In genomic region chr9:136109351-136110081, GRCh38 we compare ENCODE assay signal across 8 cellular contexts. TPM values are rescaled to one million over a fixed set of nuclear protein-coding genes. Genes with fewer than 3 reads are reported as not detected.
DNase-seq lines count a peak whose midpoint lies in the region; ATAC-seq and TF ChIP-seq lines count a peak whose summit lies in the region.

No MANE protein-coding gene starts in this region.

- peak overlapping the region; percentile 72; the same call in 1 of the 2 replicates for H2AFZ ChIP-seq in GM23338
- H2AFZ ChIP-seq in Karpas-422 (ENCODE audit: low read length), result no peak overlapping the region
- H2AFZ ChIP-seq in neural cell (ENCODE audit: low read depth, low read length), result no peak overlapping the region

- H3K27ac ChIP-seq in GM23338 (ENCODE audit: low read depth), result peak overlapping the region; percentile 76
- no peak overlapping the region for H3K27ac ChIP-seq in Karpas-422 (ENCODE audit: low read length)
- no peak overlapping the region for H3K27ac ChIP-seq in neural cell (ENCODE audit: low read length)

- no peak overlapping the region for H3K9ac ChIP-seq in Karpas-422 (ENCODE audit: low read length)
- peak overlapping the region; percentile 45 for H3K9ac ChIP-seq in neural cell (ENCODE audit: low read length)

- H3K27ac Mint-ChIP-seq in GM23338, result peak overlapping the region; percentile 78; the same call in 1 of the 2 replicates
- H3K27ac Mint-ChIP-seq in activated T-helper 17 cell treated with anti-CD3 and anti-CD28 coated beads, Interleukin-2, amount 50 U/mL, for 72 hours, result peak overlapping the region; percentile 85
- H3K27ac Mint-ChIP-seq in stimulated activated naive CD8-positive, alpha-beta T cell treated with anti-CD3 and anti-CD28 coated beads, Interleukin-15, amount 100 ng/mL, for 72 hours, result peak overlapping the region; percentile 82 to 96

- no peak for TF ChIP-seq RAD21 in neural cell (conservative IDR thresholded peaks at IDR 0.05)

- H3K9me3 ChIP-seq in Karpas-422 (ENCODE audit: low read length) (no peaks in the 10 kb centered on the region), neural cell (ENCODE audit: low read length) (no peaks in the 10 kb centered on the region)

- H3K4me1 Mint-ChIP-seq in GM23338, result peaks cover 48% of the 10 kb centered on the region
- H3K4me1 Mint-ChIP-seq in activated T-helper 17 cell treated with anti-CD3 and anti-CD28 coated beads, Interleukin-2, amount 50 U/mL, for 72 hours, result peaks cover 17% of the 10 kb centered on the region
- H3K4me1 Mint-ChIP-seq in stimulated activated naive CD8-positive, alpha-beta T cell treated with anti-CD3 and anti-CD28 coated beads, Interleukin-15, amount 100 ng/mL, for 72 hours, result peaks cover 96% of the 10 kb centered on the region

- H3F3A ChIP-seq in GM23338 (replicated peaks; ENCODE audit: low read depth) (0 out of 2 replicates have a peak, but pooled peaks cover 16% of the 10 kb centered on the region), neural cell (ENCODE audit: insufficient read depth, low read length, poor library complexity, severe bottlenecking) (no peaks in the 10 kb centered on the region)

- no peaks in the 10 kb centered on the region for H3K27me3 ChIP-seq in GM23338 (ENCODE audit: insufficient read depth)
- H3K27me3 ChIP-seq in Karpas-422 (ENCODE audit: low read length), result no peaks in the 10 kb centered on the region
- no peaks in the 10 kb centered on the region for H3K27me3 ChIP-seq in neural cell (ENCODE audit: insufficient read depth, low read depth, low read length)

- H3K4me1 ChIP-seq in GM23338 (ENCODE audit: insufficient read depth) (peaks cover 41% of the 10 kb centered on the region), Karpas-422 (ENCODE audit: low read length) (peaks cover 21% of the 10 kb centered on the region)

- ATAC-seq in GM23338, result peak; percentile 73
- peak; percentile 92 for ATAC-seq in activated T-helper 17 cell treated with anti-CD3 and anti-CD28 coated beads, Interleukin-2, amount 50 U/mL, for 72 hours (replicated peaks)
- ATAC-seq in stimulated activated naive CD8-positive, alpha-beta T cell treated with anti-CD3 and anti-CD28 coated beads, Interleukin-15, amount 100 ng/mL, for 72 hours, result peak; percentile 93

- no peaks in the 10 kb centered on the region for H3K79me2 ChIP-seq in GM23338 (replicated peaks; ENCODE audit: insufficient read depth)
- H3K79me2 ChIP-seq in Karpas-422 (ENCODE audit: low read length), result no peaks in the 10 kb centered on the region
- no peaks in the 10 kb centered on the region for H3K79me2 ChIP-seq in neural cell (replicated peaks; ENCODE audit: insufficient read depth, low read length)

- peaks cover 28% of the 10 kb centered on the region for H3K27me3 Mint-ChIP-seq in GM23338 (ENCODE audit: insufficient read depth, low read depth, poor library complexity)
- no peaks in the 10 kb centered on the region for H3K27me3 Mint-ChIP-seq in activated T-helper 17 cell treated with anti-CD3 and anti-CD28 coated beads, Interleukin-2, amount 50 U/mL, for 72 hours
- H3K27me3 Mint-ChIP-seq in stimulated activated naive CD8-positive, alpha-beta T cell treated with anti-CD3 and anti-CD28 coated beads, Interleukin-15, amount 100 ng/mL, for 72 hours, result no peaks in the 10 kb centered on the region

- H3K9me2 ChIP-seq in GM23338 (ENCODE audit: insufficient read depth) (no peaks in the 10 kb centered on the region), Karpas-422 (replicated peaks; ENCODE audit: insufficient read depth, low read length) (no peaks in the 10 kb centered on the region), neural cell (ENCODE audit: insufficient read depth, low read length) (no peaks in the 10 kb centered on the region)

- peak overlapping the region; percentile 82 for H3K4me2 ChIP-seq in GM23338
- peak overlapping the region; percentile 53 for H3K4me2 ChIP-seq in Karpas-422 (ENCODE audit: low read depth, low read length, poor library complexity, severe bottlenecking)
- no peak overlapping the region for H3K4me2 ChIP-seq in neural cell (ENCODE audit: low read length)

- no peaks in the 10 kb centered on the region for H3K9me3 Mint-ChIP-seq in GM23338
- no peaks in the 10 kb centered on the region for H3K9me3 Mint-ChIP-seq in activated T-helper 17 cell treated with anti-CD3 and anti-CD28 coated beads, Interleukin-2, amount 50 U/mL, for 72 hours
- no peaks in the 10 kb centered on the region for H3K9me3 Mint-ChIP-seq in stimulated activated naive CD8-positive, alpha-beta T cell treated with anti-CD3 and anti-CD28 coated beads, Interleukin-15, amount 100 ng/mL, for 72 hours

- no peaks in the 10 kb centered on the region for H3K36me3 ChIP-seq in GM23338 (ENCODE audit: insufficient read depth)
- H3K36me3 ChIP-seq in Karpas-422 (ENCODE audit: insufficient read depth, low read length), result no peaks in the 10 kb centered on the region
- H3K36me3 ChIP-seq in neural cell (ENCODE audit: insufficient read depth, low read length), result no peaks in the 10 kb centered on the region

- H3K4me3 ChIP-seq in GM23338 (peak overlapping the region; percentile 57), Karpas-422 (ENCODE audit: low read length) (peak overlapping the region; percentile 43; the same call in 1 of the 2 replicates), neural cell (ENCODE audit: low read length) (peak overlapping the region; percentile 35)

- TF ChIP-seq EP300 in neural cell (conservative IDR thresholded peaks at IDR 0.05; ENCODE audit: poor library complexity, severe bottlenecking), result no peak

- DNase-seq in Daoy (ENCODE audit: low read depth) (peak; percentile 98), GM23338 (ENCODE audit: low spot score) (peak; percentile 85), Karpas-422 (peak; percentile 81), RPMI7951 (ENCODE audit: low read depth) (peak; percentile 90), fibroblast of peridontal ligament (ENCODE audit: extremely low read depth) (peak; percentile 82)
- peak; percentile 95 to 97 for DNase-seq in stimulated activated naive CD8-positive, alpha-beta T cell treated with anti-CD3 and anti-CD28 coated beads, Interleukin-15, amount 100 ng/mL, for 72 hours

- H3K4me3 Mint-ChIP-seq in GM23338, result peak overlapping the region; percentile 62; the same call in 2 of the 3 replicates
- H3K4me3 Mint-ChIP-seq in activated T-helper 17 cell treated with anti-CD3 and anti-CD28 coated beads, Interleukin-2, amount 50 U/mL, for 72 hours, result peak overlapping the region; percentile 82
- peak overlapping the region; percentile 90 to 96 for H3K4me3 Mint-ChIP-seq in stimulated activated naive CD8-positive, alpha-beta T cell treated with anti-CD3 and anti-CD28 coated beads, Interleukin-15, amount 100 ng/mL, for 72 hours

- peaks cover 5% of the 10 kb centered on the region; the same call in 1 of the 3 replicates for H3K36me3 Mint-ChIP-seq in GM23338 (ENCODE audit: low read depth)
- H3K36me3 Mint-ChIP-seq in activated T-helper 17 cell treated with anti-CD3 and anti-CD28 coated beads, Interleukin-2, amount 50 U/mL, for 72 hours (ENCODE audit: low read depth), result peaks cover 12% of the 10 kb centered on the region

- H4K20me1 ChIP-seq in GM23338 (replicated peaks; ENCODE audit: insufficient read depth) (no peaks in the 10 kb centered on the region), Karpas-422 (ENCODE audit: insufficient read depth, low read depth, low read length) (peaks cover 6% of the 10 kb centered on the region; the same call in 1 of the 2 replicates), neural cell (ENCODE audit: insufficient read depth) (no peaks in the 10 kb centered on the region)

- TF ChIP-seq CTCF in GM23338 (conservative IDR thresholded peaks at IDR 0.05; ENCODE audit: low read depth in 2 of 2) (no peak; a peak in 1 of 4 replicates), neural cell (IDR thresholded peaks at IDR 0.05; ENCODE audit: poor library complexity, severe bottlenecking) (no peak)

TF ChIP-seq in GM23338, 12 proteins besides CTCF, POLR2A, EP300 and RAD21 (continues in another document):
- TF ChIP-seq ETS1 (IDR thresholded peaks at IDR 0.05), result no peak
- TF ChIP-seq NANOG (IDR thresholded peaks at IDR 0.05; ENCODE audit: borderline replicate concordance), result no peak

TF ChIP-seq in neural cell, 6 proteins besides CTCF, POLR2A, EP300 and RAD21 (continues in another document):
- TF ChIP-seq SMC3 (conservative IDR thresholded peaks at IDR 0.05; ENCODE audit: poor library complexity) (no peak), TAF1 (IDR thresholded peaks at IDR 0.05; ENCODE audit: low read depth) (no peak), POLR2AphosphoS5 (IDR thresholded peaks at IDR 0.05) (no peak), MXI1 (conservative IDR thresholded peaks at IDR 0.05; ENCODE audit: poor library complexity, severe bottlenecking) (no peak), EZH2 (IDR thresholded peaks at IDR 0.05; ENCODE audit: borderline replicate concordance, insufficient read depth, low read length, poor library complexity, severe bottlenecking) (no peak)

RNA-seq across cellular contexts. Expression of gene TMEM250, which starts 9.2 kb away (rescaled TPM):
- 37.5 and 49.5 TPM in 2 replicates for total RNA-seq in Daoy (2014; rRNA removed; shearing (Covaris generic))
- 32.6 and 39.2 TPM in 2 replicates for total RNA-seq in GM23338 (2014; rRNA removed; shearing (Covaris generic))
- polyA plus RNA-seq in GM23338 (2016; fragmentation: Nextera tagmentation; extraction: Ambion mirVana), result 11.8 and 12.2 TPM in 2 replicates
- 15.1 and 40.9 TPM in 2 replicates for total RNA-seq in Karpas-422 (2014; rRNA removed; shearing (Covaris generic); ENCODE audit: low replicate concordance)
- 12.1 and 15.0 TPM in 2 replicates for total RNA-seq in RPMI7951 (2014; rRNA removed; shearing (Covaris generic))
- 10 to 100 TPM; 28.2 to 37.7 TPM for total RNA-seq in activated T-helper 17 cell treated with anti-CD3 and anti-CD28 coated beads, Interleukin-2, amount 50 U/mL, for 72 hours
- polyA plus RNA-seq in neural cell, result 15.0 and 20.6 TPM in 2 replicates
- polyA minus RNA-seq in neural cell, result 27.9 and 38.5 TPM in 2 replicates

RNA-seq across cellular contexts. Expression of gene NACC2, which starts 14.4 kb away (rescaled TPM):
- 10.9 and 11.5 TPM in 2 replicates for total RNA-seq in Daoy (2014; rRNA removed; shearing (Covaris generic))
- total RNA-seq in GM23338 (2014; rRNA removed; shearing (Covaris generic)), result 16.5 and 20.8 TPM in 2 replicates
- polyA plus RNA-seq in GM23338 (2016; fragmentation: Nextera tagmentation; extraction: Ambion mirVana) (3.2 and 3.8 TPM in 2 replicates), neural cell (1.7 and 1.8 TPM in 2 replicates)
- total RNA-seq in Karpas-422 (2014; rRNA removed; shearing (Covaris generic); ENCODE audit: low replicate concordance), result not detected in 2 replicates
- 4.1 and 4.5 TPM in 2 replicates for total RNA-seq in RPMI7951 (2014; rRNA removed; shearing (Covaris generic))
- 1 to 10 TPM; 7.8 to 9.7 TPM for total RNA-seq in activated T-helper 17 cell treated with anti-CD3 and anti-CD28 coated beads, Interleukin-2, amount 50 U/mL, for 72 hours
- polyA minus RNA-seq in neural cell, result 4.3 and 4.6 TPM in 2 replicates
